Comparison of ENCODE assay signal across 15 cellular contexts in genomic region chr4:131613086-131613823, GRCh38.
DNase-seq lines count a peak whose midpoint lies in the region; ATAC-seq, FAIRE-seq and TF ChIP-seq lines count a peak whose summit lies in the region.
"Had no signal": no experiment of that assay in that cellular context is flagged by ENCODE, and none has a peak within 500 bp of the region (broad histone marks: within the 10 kb centered on the region; RNA-seq: fewer than 3 reads in every experiment).

No MANE protein-coding gene starts in this region.

- no peak for TF ChIP-seq CTCF in keratinocyte (optimal IDR thresholded peaks at IDR 0.05 in 1 of 3, IDR thresholded peaks at IDR 0.05 in 1 of 3, conservative IDR thresholded peaks at IDR 0.05 in 1 of 3; ENCODE audit: extremely low read depth in 1 of 3, insufficient read depth in 2 of 3, low read length in 3 of 3)

- H3K9me3 ChIP-seq in keratinocyte (ENCODE audit: control insufficient read depth, low read depth, low read length) = no peaks in the 10 kb centered on the region
- H3K9me3 ChIP-seq: prostate gland had no signal

- H4K20me1 ChIP-seq in keratinocyte (ENCODE audit: control insufficient read depth, extremely low read depth, insufficient read depth, low read length) = no peaks in the 10 kb centered on the region

- ATAC-seq in GM19397 (IDR thresholded peaks at IDR 0.05; ENCODE audit: unreplicated experiment) = peak; percentile 44
- ATAC-seq in HG02840 (IDR thresholded peaks at IDR 0.05; ENCODE audit: low FRiP score, unreplicated experiment) = peak; percentile 54
- ATAC-seq in HG03432 (IDR thresholded peaks at IDR 0.05; ENCODE audit: unreplicated experiment) = peak; percentile 54
- ATAC-seq: activated CD4-positive, CD25-positive, alpha-beta regulatory T cell treated with anti-CD3 and anti-CD28 coated beads, Interleukin-2, amount 50 U/mL, for 24 hours; heart right ventricle; left colon had no signal

- DNase-seq in keratinocyte (ENCODE audit: low read depth, low spot score) (no peak), NCI-H187 (lab: John Stamatoyannopoulos, UW) (no peak), HUDEP-2 (lab: John Stamatoyannopoulos, UW; ENCODE audit: unreplicated experiment in 76 of 76) (no peak), NCI-H2227 (lab: John Stamatoyannopoulos, UW; ENCODE audit: unreplicated experiment) (no peak), germinal center (ENCODE audit: low spot score) (no peak)
- DNase-seq: H9, heart right ventricle, left colon, naive B cell, NCI-H446 treated with DMSO at 0.1 percent for 48 hours had no signal

- H2AFZ ChIP-seq in keratinocyte (ENCODE audit: control insufficient read depth, low read length) = peak overlapping the region; percentile 36

- no peak overlapping the region for H3K4me3 ChIP-seq in keratinocyte (ENCODE audit: control insufficient read depth in 2 of 3, extremely low read depth in 1 of 3, insufficient read depth in 2 of 3, low read depth in 1 of 3, low read length in 3 of 3)
- H3K4me3 ChIP-seq: heart right ventricle, prostate gland had no signal

- no peaks in the 10 kb centered on the region for H3K27me3 ChIP-seq in keratinocyte (ENCODE audit: control insufficient read depth, extremely low read depth, insufficient read depth, low read length)
- H3K27me3 ChIP-seq: heart right ventricle had no signal

- no peaks in the 10 kb centered on the region for H3K36me3 ChIP-seq in keratinocyte (ENCODE audit: control insufficient read depth in 2 of 2, extremely low read depth in 1 of 2, insufficient read depth in 2 of 2, low read length in 2 of 2)
- H3K36me3 ChIP-seq: heart right ventricle, prostate gland had no signal

- H3K9ac ChIP-seq in keratinocyte (ENCODE audit: control insufficient read depth, extremely low read depth, insufficient read depth, low read length) = no peak overlapping the region

- no peak for FAIRE-seq in keratinocyte (lab: Jason Lieb, UNC)

- no peaks in the 10 kb centered on the region for H3K9me1 ChIP-seq in keratinocyte (ENCODE audit: control insufficient read depth, extremely low read depth, insufficient read depth, low read length)

- no peak overlapping the region for H3K4me2 ChIP-seq in keratinocyte (ENCODE audit: control insufficient read depth, extremely low read depth, insufficient read depth, low read depth, low read length)

- H3K27ac ChIP-seq in keratinocyte (ENCODE audit: control insufficient read depth, insufficient read depth, low read length) = no peak overlapping the region
- H3K27ac ChIP-seq: heart right ventricle, prostate gland had no signal

- H3K79me2 ChIP-seq in keratinocyte (ENCODE audit: control insufficient read depth, insufficient read depth, low read length) = no peaks in the 10 kb centered on the region

- dilution Hi-C loops in keratinocyte (cut with MboI; ENCODE audit: extremely low pct_ligation_motif_present, low sequenced_read_pairs) = no loop called here

- H3K4me1 ChIP-seq in keratinocyte (ENCODE audit: control insufficient read depth, extremely low read depth, insufficient read depth, low read length) = peaks cover 7% of the 10 kb centered on the region
- H3K4me1 ChIP-seq: heart right ventricle, prostate gland had no signal
